Comparison of ENCODE assay signal across 14 cellular contexts in genomic region chr10:119420950-119421875, GRCh38.
A peak's percentile ranks its signal among the peaks of the same experiment; 100 is the strongest.
DNase-seq lines count a peak whose midpoint lies in the region; ATAC-seq and TF ChIP-seq lines count a peak whose summit lies in the region.
"Had no signal": no experiment of that assay in that cellular context is flagged by ENCODE, and none has a peak within 500 bp of the region (broad histone marks: within the 10 kb centered on the region; RNA-seq: fewer than 3 reads in every experiment).

No MANE protein-coding gene starts in this region.

- H3K36me3 ChIP-seq in BLaER1 (no peaks in the 10 kb centered on the region), Peyer's patch (peaks cover 0 to 16% (median 0%) of the 10 kb centered on the region in 3 donors), psoas muscle (ENCODE audit: insufficient read depth in 1 of 2, low read depth in 1 of 2) (no peaks in the 10 kb centered on the region)

- intact Hi-C loops in psoas muscle (cut with DNase I): no loop called here

- H3K4me3 Mint-ChIP-seq in glutamatergic neuron (ENCODE audit: unreplicated experiment) (peak overlapping the region; percentile 53), mesothelial cell of epicardium (no peak overlapping the region)

- no peaks in the 10 kb centered on the region for H4K20me1 ChIP-seq in BLaER1

- peak in 1 of 4 donors; percentile 22 for ATAC-seq in psoas muscle
- no peak for ATAC-seq in HG03196 (IDR thresholded peaks at IDR 0.05; ENCODE audit: unreplicated experiment)
- no peak for ATAC-seq in HG02970 (IDR thresholded peaks at IDR 0.05; ENCODE audit: low FRiP score, unreplicated experiment)
- ATAC-seq: left lung had no signal

- H3K4me1 ChIP-seq in BLaER1: peaks cover 46% of the 10 kb centered on the region
- H3K4me1 ChIP-seq in Peyer's patch: no peaks in the 10 kb centered on the region
- no peaks in the 10 kb centered on the region for H3K4me1 ChIP-seq in psoas muscle
- H3K4me1 ChIP-seq: left lung, parathyroid adenoma had no signal

- 44 to 65% (median 45%) methylated on average over 13 of the region's 13 CpGs for WGBS in psoas muscle, 3 donors

- peaks cover 10% of the 10 kb centered on the region for H3K9me3 Mint-ChIP-seq in glutamatergic neuron (ENCODE audit: unreplicated experiment)
- no peaks in the 10 kb centered on the region for H3K9me3 Mint-ChIP-seq in mesothelial cell of epicardium

- TF ChIP-seq CTCF in Peyer's patch (IDR thresholded peaks at IDR 0.05): no peak
- no peak for TF ChIP-seq CTCF in glutamatergic neuron (IDR thresholded peaks at IDR 0.05; ENCODE audit: partially characterized antibody, unreplicated experiment)
- TF ChIP-seq CTCF in psoas muscle (IDR thresholded peaks at IDR 0.05): no peak
- no peak for TF ChIP-seq CTCF in mesothelial cell of epicardium (IDR thresholded peaks at IDR 0.05; ENCODE audit: unreplicated experiment)

- H3K4me1 Mint-ChIP-seq in glutamatergic neuron (ENCODE audit: low read depth, unreplicated experiment) (peaks cover 38% of the 10 kb centered on the region), mesothelial cell of epicardium (no peaks in the 10 kb centered on the region)

- no peak overlapping the region for H3K9ac ChIP-seq in BLaER1
- H3K9ac ChIP-seq: parathyroid adenoma had no signal

- H3K27ac ChIP-seq in BLaER1 (no peak overlapping the region), Peyer's patch (peak overlapping the region in 3 of 4 donors; percentile 27 to 46 (median 38)), psoas muscle (peak overlapping the region; percentile 4)
- H3K27ac ChIP-seq: parathyroid adenoma had no signal

- H3K4me3 ChIP-seq in BLaER1 (no peak overlapping the region), Peyer's patch (no peak overlapping the region), psoas muscle (no peak overlapping the region)
- H3K4me3 ChIP-seq: ascending aorta, left lung, thoracic aorta had no signal

- H3K9me3 ChIP-seq in BLaER1 (no peaks in the 10 kb centered on the region), Peyer's patch (no peaks in the 10 kb centered on the region), psoas muscle (no peaks in the 10 kb centered on the region)
- H3K9me3 ChIP-seq: ascending aorta, left lung, thoracic aorta had no signal

- no peak for TF ChIP-seq POLR2A in Peyer's patch (IDR thresholded peaks at IDR 0.05)

- peaks cover 13% of the 10 kb centered on the region for H3K36me3 Mint-ChIP-seq in glutamatergic neuron (ENCODE audit: unreplicated experiment)
- H3K36me3 Mint-ChIP-seq in mesothelial cell of epicardium: no peaks in the 10 kb centered on the region

- H3K27me3 Mint-ChIP-seq in glutamatergic neuron (ENCODE audit: unreplicated experiment): peaks cover 12% of the 10 kb centered on the region
- no peaks in the 10 kb centered on the region for H3K27me3 Mint-ChIP-seq in mesothelial cell of epicardium (ENCODE audit: low read depth)

- H3K27me3 ChIP-seq in BLaER1: peaks cover 8% of the 10 kb centered on the region; the same call in 1 of the 2 replicates
- H3K27me3 ChIP-seq in Peyer's patch: no peaks in the 10 kb centered on the region
- no peaks in the 10 kb centered on the region for H3K27me3 ChIP-seq in psoas muscle (ENCODE audit: insufficient read depth in 3 of 3, low read length in 2 of 3)
- H3K27me3 ChIP-seq: ascending aorta, left lung had no signal

- peak overlapping the region; percentile 66 for H3K4me2 ChIP-seq in BLaER1

- H3K27ac Mint-ChIP-seq in glutamatergic neuron (ENCODE audit: unreplicated experiment) (peak overlapping the region; percentile 78), mesothelial cell of epicardium (no peak overlapping the region)

- no peak for DNase-seq in Peyer's patch
- DNase-seq in glutamatergic neuron: no peak
- peak in 1 of 2 donors; percentile 62 for DNase-seq in psoas muscle
- DNase-seq in stimulated activated CD8-positive, alpha-beta memory T cell treated with anti-CD3 and anti-CD28 coated beads, Interleukin-4, amount 100 ng/mL, for 48 hours: no peak
- DNase-seq in mesothelial cell of epicardium (ENCODE audit: low spot score in 2 of 2, unreplicated experiment in 2 of 2): no peak
- DNase-seq: activated naive CD4-positive, alpha-beta T cell; stimulated activated CD4-positive, alpha-beta T cell treated with anti-CD3 and anti-CD28 coated beads, Interleukin-4, amount 100 ng/mL, for 4 hours had no signal
